Comparison of ENCODE assay signal across 30 cellular contexts in the genomic region with DNA sequence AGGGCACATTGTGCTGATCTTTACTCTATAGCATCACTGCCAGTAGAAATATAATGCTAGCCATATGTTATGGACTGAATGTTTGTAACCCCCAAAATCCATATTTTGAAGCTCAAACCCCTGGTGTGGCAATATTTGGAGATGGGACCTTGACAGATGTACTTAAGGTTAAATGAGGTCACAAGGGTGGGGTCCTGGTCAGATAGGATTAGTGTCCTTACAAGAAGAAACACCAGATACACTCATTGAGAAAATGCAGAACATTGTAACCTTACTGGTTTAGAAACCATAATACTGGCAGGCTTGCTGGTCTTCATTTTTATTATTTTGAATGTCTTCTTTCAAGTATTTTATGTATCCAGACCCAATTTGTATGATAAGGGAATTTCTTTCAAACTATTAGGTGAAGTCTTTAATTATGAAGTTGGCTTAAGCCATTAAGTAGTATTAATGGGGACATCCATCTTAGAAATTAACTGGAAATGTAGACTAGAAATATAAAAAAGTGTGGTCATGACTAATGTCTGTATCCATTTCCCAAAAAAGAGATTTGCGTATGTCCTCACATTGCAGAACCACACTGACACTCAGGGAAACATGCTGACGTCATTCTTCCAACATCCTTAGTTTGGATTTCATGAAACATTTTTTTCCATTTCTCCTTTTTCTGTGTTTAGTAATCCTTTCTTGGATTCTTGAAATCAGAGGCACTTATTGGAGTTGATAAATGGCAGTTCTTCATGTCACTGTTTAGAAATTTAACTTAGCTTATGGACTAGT. TPM values are rescaled to one million over a fixed set of nuclear protein-coding genes. Genes with fewer than 3 reads are reported as not detected.
DNase-seq lines count a peak whose midpoint lies in the region; ATAC-seq, FAIRE-seq and TF ChIP-seq lines count a peak whose summit lies in the region.
"Had no signal": no experiment of that assay in that cellular context is flagged by ENCODE, and none has a peak within 500 bp of the region (broad histone marks: within the 10 kb centered on the region; RNA-seq: fewer than 3 reads in every experiment).

No MANE protein-coding gene starts in this region.

- H2AK5ac ChIP-seq in mesenchymal stem cell (ENCODE audit: low read length, severe bottlenecking): no peak overlapping the region

- H4K91ac ChIP-seq in mesenchymal stem cell (ENCODE audit: low read length): no peak overlapping the region

- H3K4me2 ChIP-seq in GM12878 (ENCODE audit: control insufficient read depth, insufficient read depth): no peak overlapping the region
- H3K4me2 ChIP-seq in mesenchymal stem cell (ENCODE audit: low read length, poor library complexity, severe bottlenecking): no peak overlapping the region
- H3K4me2 ChIP-seq: GM23338 had no signal

- no peak overlapping the region for H4K8ac ChIP-seq in mesenchymal stem cell (ENCODE audit: low read length)

- H3K4me1 ChIP-seq in GM12878 (ENCODE audit: control insufficient read depth, insufficient read depth, low read length) (peaks cover 10% of the 10 kb centered on the region), upper lobe of left lung (peaks cover 0 to 14% (median 0%) of the 10 kb centered on the region in 4 donors), mesenchymal stem cell (ENCODE audit: control insufficient read depth, insufficient read depth, low read depth, low read length) (peaks cover 1% of the 10 kb centered on the region)

- POLR2A ChIA-PET in GM12878 (lab: Charles Lee): no interaction called here

- TF ChIP-seq POLR2A in GM12878 (IDR thresholded peaks at IDR 0.05; ENCODE audit: low read depth, low read length): no peak
- no peak for TF ChIP-seq POLR2A in upper lobe of left lung (IDR thresholded peaks at IDR 0.05)

- no peak overlapping the region for H2BK12ac ChIP-seq in mesenchymal stem cell (ENCODE audit: low read length in 2 of 2)

- TF ChIP-seq EP300 in GM12878 (IDR thresholded peaks at IDR 0.05; ENCODE audit: borderline replicate concordance in 1 of 2, control insufficient read depth in 1 of 2, low read depth in 2 of 2, low read length in 2 of 2): no peak
- peak; percentile 66 to 97 (median 83) for TF ChIP-seq EP300 in upper lobe of left lung (IDR thresholded peaks at IDR 0.05)

- no peak for ATAC-seq in GM12878
- ATAC-seq in upper lobe of left lung (ENCODE audit: low FRiP score in 2 of 2): peak in 1 of 2 donors; percentile 51
- ATAC-seq: esophagus mucosa; GM23338; naive thymus-derived CD8-positive, alpha-beta T cell had no signal

- peak; percentile 37 for DNase-seq in SIG-M5 treated with dmso at 0.1 percent for 504 hours (lab: John Stamatoyannopoulos, UW; ENCODE audit: unreplicated experiment)
- DNase-seq in SIG-M5 (lab: John Stamatoyannopoulos, UW): no peak
- DNase-seq in GM12878 (ENCODE audit: low read depth, low spot score): no peak
- DNase-seq in iris pigment epithelial cell (ENCODE audit: low read depth): peak; percentile 31
- no peak for DNase-seq in upper lobe of left lung
- no peak for DNase-seq in stimulated activated CD4-positive, alpha-beta T cell treated with anti-CD3 and anti-CD28 coated beads, Interleukin-4, amount 100 ng/mL, for 4 hours
- DNase-seq in NCI-H345 treated with DMSO at 0.1 percent for 48 hours (lab: John Stamatoyannopoulos, UW; ENCODE audit: unreplicated experiment): no peak
- no peak for DNase-seq in mesenchymal stem cell
- DNase-seq: activated CD4-positive, alpha-beta T cell treated with anti-CD3 and anti-CD28 coated beads, Interleukin-2, amount 50 U/mL, for 48 hours; activated CD4-positive, CD25-positive, alpha-beta regulatory T cell; activated naive CD4-positive, alpha-beta T cell treated with anti-CD3 and anti-CD28 coated beads, Interleukin-2, amount 10 ng/mL, durations not matched to agents 7 days and 5 days; amygdala; CD4-positive, alpha-beta T cell; endodermal cell; HFFc6; left ventricle myocardium inferior; MG63; naive thymus-derived CD8-positive, alpha-beta T cell; NCI-H146; NCI-H524; NK-92 treated with Interleukin-12 subunit alpha and Interleukin-12 subunit beta, amount 100 ng/mL, for 24 hours; occipital lobe; Right ventricle myocardium superior had no signal

- SMC1A ChIA-PET in GM12878 (lab: Charles Lee; ENCODE audit: uncharacterized antibody, unreplicated experiment): no interaction called here

- FAIRE-seq in GM12878 (lab: Jason Lieb, UNC): no peak
- FAIRE-seq: bronchial epithelial cell, D721Med had no signal

- H3K9ac ChIP-seq in GM12878 (ENCODE audit: control insufficient read depth, insufficient read depth, low read length) (no peak overlapping the region), mesenchymal stem cell (ENCODE audit: low read length) (no peak overlapping the region)

- no peak overlapping the region for H2BK5ac ChIP-seq in mesenchymal stem cell (ENCODE audit: low read depth, low read length, poor library complexity, severe bottlenecking)

- H3K4ac ChIP-seq in mesenchymal stem cell (ENCODE audit: low read depth in 1 of 2, low read length in 2 of 2): no peak overlapping the region

- in situ Hi-C loops in GM12878 (cut with MboI): no loop called here

- CTCF ChIA-PET in GM12878 (lab: Yijun Ruan, JAX): interaction anchor here (1.0 kb wide), 1 partner anchor 60 kb away, joined by 3 read pairs; no protein-coding TSS in a partner anchor

- H3K27ac ChIP-seq in GM12878 (ENCODE audit: control insufficient read depth, insufficient read depth) (no peak overlapping the region), upper lobe of left lung (peak overlapping the region in 1 of 4 donors; percentile 47), mesenchymal stem cell (ENCODE audit: low read length, poor library complexity, severe bottlenecking) (no peak overlapping the region)
- H3K27ac ChIP-seq: 22Rv1 had no signal

- no peaks in the 10 kb centered on the region for H3K36me3 ChIP-seq in GM12878 (ENCODE audit: control insufficient read depth in 2 of 2, insufficient read depth in 2 of 2, low read length in 1 of 2)
- H3K36me3 ChIP-seq in upper lobe of left lung: no peaks in the 10 kb centered on the region
- no peaks in the 10 kb centered on the region for H3K36me3 ChIP-seq in mesenchymal stem cell (ENCODE audit: control insufficient read depth in 1 of 2, insufficient read depth in 2 of 2, low read depth in 1 of 2, low read length in 2 of 2)
- H3K36me3 ChIP-seq: left ventricle myocardium inferior, MG63 had no signal

- TF ChIP-seq RAD21 in GM12878 (IDR thresholded peaks at IDR 0.05; ENCODE audit: insufficient read depth, low read depth, low read length): no peak

- TF ChIP-seq CTCF in GM12878 (IDR thresholded peaks at IDR 0.05 in 2 of 3, conservative IDR thresholded peaks at IDR 0.05 in 1 of 3; ENCODE audit: control insufficient read depth in 2 of 3, extremely low read depth in 1 of 3, insufficient read depth in 1 of 3, low read depth in 3 of 3, low read length in 3 of 3): no peak
- TF ChIP-seq CTCF in upper lobe of left lung (IDR thresholded peaks at IDR 0.05): no peak

- H2AFZ ChIP-seq in GM12878 (ENCODE audit: control insufficient read depth, low read depth, low read length) (no peak overlapping the region), mesenchymal stem cell (ENCODE audit: low read depth, low read length) (no peak overlapping the region)
- H2AFZ ChIP-seq: GM23338 had no signal

- H3K18ac ChIP-seq in mesenchymal stem cell (ENCODE audit: low read depth in 1 of 2, low read length in 2 of 2): no peak overlapping the region

- BruUV-seq in GM12878 (replicated peaks; lab: Mats Ljungman, UMichigan): no TSS peak

- no peak overlapping the region for H3K23ac ChIP-seq in mesenchymal stem cell (ENCODE audit: low read length in 2 of 2)

- RAD21 ChIA-PET in GM12878 (lab: Charles Lee; ENCODE audit: unreplicated experiment): no interaction called here

- no peaks in the 10 kb centered on the region for H4K20me1 ChIP-seq in GM12878 (ENCODE audit: control insufficient read depth, insufficient read depth)

- H3K79me2 ChIP-seq in GM12878 (ENCODE audit: control insufficient read depth, insufficient read depth, low read length): no peaks in the 10 kb centered on the region; the same call in 1 of the 2 replicates

- no peak overlapping the region for H2BK15ac ChIP-seq in mesenchymal stem cell (ENCODE audit: low read depth, poor library complexity, severe bottlenecking)

- no peak overlapping the region for H2BK120ac ChIP-seq in mesenchymal stem cell (ENCODE audit: low read depth, low read length)

- H3K79me1 ChIP-seq in mesenchymal stem cell (replicated peaks; ENCODE audit: low read length, poor library complexity, severe bottlenecking): no peaks in the 10 kb centered on the region

- intact Hi-C loops in GM12878 (cut with micrococcal nuclease; ENCODE audit: unreplicated experiment): no loop called here

- H3K27me3 ChIP-seq in GM12878 (replicated peaks in 1 of 2; ENCODE audit: control insufficient read depth in 2 of 2, insufficient read depth in 2 of 2, low read length in 1 of 2): no peaks in the 10 kb centered on the region
- H3K27me3 ChIP-seq in upper lobe of left lung: no peaks in the 10 kb centered on the region
- H3K27me3 ChIP-seq in mesenchymal stem cell (ENCODE audit: control insufficient read depth in 1 of 2, insufficient read depth in 1 of 2, low read length in 2 of 2): peaks cover 0 to 7% of the 10 kb centered on the region in 2 experiments
- H3K27me3 ChIP-seq: MG63 had no signal

- no peak overlapping the region for H3K14ac ChIP-seq in mesenchymal stem cell (ENCODE audit: low read length in 2 of 2)

- WGBS in GM12878 (ENCODE audit: insufficient coverage, insufficient replicate concordance, low lambda C conversion rate, missing lambda C conversion rate): 87% methylated on average over 2 of the region's 2 CpGs
- WGBS in upper lobe of left lung, 2 donors: 69 to 74% methylated on average over 2 of the region's 2 CpGs
- WGBS in mesenchymal stem cell: 95% methylated on average over 2 of the region's 2 CpGs

- H3K9me3 ChIP-seq in GM12878 (replicated peaks; ENCODE audit: control insufficient read depth, insufficient read depth, low read length) (no peaks in the 10 kb centered on the region), upper lobe of left lung (no peaks in the 10 kb centered on the region), mesenchymal stem cell (ENCODE audit: control insufficient read depth, low read length) (no peaks in the 10 kb centered on the region)
- H3K9me3 ChIP-seq: left ventricle myocardium inferior, MG63 had no signal

- H3K4me3 ChIP-seq in GM12878: no peak overlapping the region
- no peak overlapping the region for H3K4me3 ChIP-seq in upper lobe of left lung
- no peak overlapping the region for H3K4me3 ChIP-seq in mesenchymal stem cell (ENCODE audit: insufficient read depth in 1 of 2, low read depth in 1 of 2, low read length in 2 of 2)
- H3K4me3 ChIP-seq: coronary artery, GM23338, left ventricle myocardium inferior, MG63 had no signal

RNA-seq across cellular contexts. Expression of a gene that starts 32.4 kb away (rescaled TPM):
- total RNA-seq in GM12878 (2013; cell fraction: nucleolus; rRNA removed): 22.9 and 29.3 TPM in 2 replicates
- total RNA-seq in GM12878 (2014; rRNA removed) (11.5 and 19.0 TPM in 2 replicates), GM12878 (2014; rRNA removed; fragmentation: Illumina TruSeq; extraction: Trizol) (7.7 and 8.1 TPM in 2 replicates), GM12878 (2021) (10.6 and 11.0 TPM in 2 replicates), upper lobe of left lung (10 to 100 TPM in 5 of 6 donors, 1 to 10 TPM in 1; 8.7 to 94.4 (median 18.9) TPM)
- polyA plus RNA-seq in GM12878 (2011; ENCODE audit: low read depth): 3.5 TPM
- polyA plus RNA-seq in GM12878 (2011; rRNA removed) (6.6 and 9.8 TPM in 2 replicates), GM12878 (2014; fragmentation: Illumina TruSeq; extraction: Trizol) (7.9 and 8.2 TPM in 2 replicates), GM12878 (2014; fragmentation: Nextera tagmentation; extraction: Ambion mirVana) (1 to 10 TPM; 2.5 to 3.6 TPM), GM12878 (2014; rRNA removed) (7.5 TPM in 2 replicates), GM12878 (2016; fragmentation: Nextera tagmentation; extraction: Ambion mirVana) (1 to 10 TPM; 2.3 to 8.5 TPM)
- polyA plus RNA-seq in GM12878 (2011; cell fraction: cytosol; rRNA removed): 6.0 and 7.2 TPM in 2 replicates
- 5.9 and 6.4 TPM in 2 replicates for polyA plus RNA-seq in GM12878 (2011; cell fraction: nucleus; rRNA removed)
- polyA plus RNA-seq in GM12878 (2012): 4.4 and 5.1 TPM in 2 replicates
- polyA minus RNA-seq in GM12878 (2011; rRNA and poly(A)+ RNA removed): 25.4 and 32.6 TPM in 2 replicates
- polyA minus RNA-seq in GM12878 (2011; cell fraction: cytosol; rRNA and poly(A)+ RNA removed): 4.8 and 8.3 TPM in 2 replicates
- 8.6 and 13.4 TPM in 2 replicates for polyA minus RNA-seq in GM12878 (2011; cell fraction: nucleus; rRNA and poly(A)+ RNA removed)
- polyA plus RNA-seq in mesenchymal stem cell (2013, experiment 1 of 2): not detected
- polyA plus RNA-seq in mesenchymal stem cell (2013, experiment 2 of 2): not detected
- total RNA-seq: HFFc6, pulmonary artery endothelial cell had no signal

Comparison
In these comparisons a context has a peak if more than half of its experiments do, and no peak if none do; other contexts are left out.
1. DNase-seq: peak in SIG-M5 treated with dmso at 0.1 percent for 504 hours (single experiment) and iris pigment epithelial cell (single experiment); none in SIG-M5 (single experiment), GM12878 (single experiment), upper lobe of left lung (0 of 2), stimulated activated CD4-positive, alpha-beta T cell treated with anti-CD3 and anti-CD28 coated beads, Interleukin-4, amount 100 ng/mL, for 4 hours (0 of 2), NCI-H345 treated with DMSO at 0.1 percent for 48 hours (single experiment) and mesenchymal stem cell (single experiment).